In the genomic region with DNA sequence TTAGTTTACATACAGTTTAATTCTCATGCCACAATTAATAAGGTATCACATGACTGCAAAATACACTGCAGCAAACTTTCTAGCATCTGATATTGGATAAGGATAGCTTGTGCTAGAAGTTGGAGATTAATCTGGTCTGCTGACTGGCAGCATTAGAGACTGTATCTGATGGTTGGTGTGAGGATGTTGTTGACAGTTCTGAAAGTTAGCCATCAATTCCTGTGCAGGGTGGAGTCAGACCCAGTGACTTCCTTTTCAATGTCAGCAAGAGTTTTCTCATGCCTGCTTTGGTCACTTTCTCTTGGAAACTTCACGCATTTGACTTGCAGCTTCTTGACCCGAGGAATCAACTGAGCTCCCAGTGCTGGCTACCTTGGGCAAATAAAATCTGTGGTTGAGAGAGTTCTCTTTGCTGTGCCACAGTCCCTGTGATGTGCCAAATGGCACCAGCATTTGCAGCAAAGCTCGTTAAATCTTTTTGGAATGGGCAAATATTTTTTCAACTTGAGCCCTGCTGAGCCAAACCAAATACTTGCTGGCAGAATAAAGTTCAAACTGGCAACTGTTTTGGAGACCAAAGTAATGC, we compare ENCODE assay signal across 17 cellular contexts.
A peak's percentile ranks its signal among the peaks of the same experiment; 100 is the strongest.
DNase-seq lines count a peak whose midpoint lies in the region; ATAC-seq and TF ChIP-seq lines count a peak whose summit lies in the region.
"Had no signal": no experiment of that assay in that cellular context is flagged by ENCODE, and none has a peak within 500 bp of the region (broad histone marks: within the 10 kb centered on the region; RNA-seq: fewer than 3 reads in every experiment).

No MANE protein-coding gene starts in this region.

- WGBS in heart left ventricle, 4 donors: 48 to 59% (median 54%) methylated on average over 3 of the region's 3 CpGs

- no peak for TF ChIP-seq POLR2A in heart left ventricle (IDR thresholded peaks at IDR 0.05)

- no peaks in the 10 kb centered on the region for H3K79me2 ChIP-seq in PC-3 (ENCODE audit: low read length)

- no TSS peak for BruUV-seq in PC-3 (replicated peaks; lab: Mats Ljungman, UMichigan)

- no peak for TF ChIP-seq CTCF in heart left ventricle (IDR thresholded peaks at IDR 0.05)
- no peak for TF ChIP-seq CTCF in PC-3 (conservative IDR thresholded peaks at IDR 0.05; ENCODE audit: low read depth, low read length)
- no peak for TF ChIP-seq CTCF in upper lobe of right lung (IDR thresholded peaks at IDR 0.05)

- peaks cover 0 to 45% (median 19%) of the 10 kb centered on the region in 9 donors for H3K36me3 ChIP-seq in heart left ventricle
- no peaks in the 10 kb centered on the region for H3K36me3 ChIP-seq in PC-3 (ENCODE audit: low read depth, low read length)
- peaks cover 4% of the 10 kb centered on the region for H3K36me3 ChIP-seq in upper lobe of right lung

- intact Hi-C loops in heart left ventricle (cut with DNase I): no loop called here
- intact Hi-C loops in Right ventricle myocardium inferior (cut with DNase I): no loop called here
- intact Hi-C loops in PC-3 (cut with micrococcal nuclease): loop anchor here (1.0 to 10.0 kb wide), 7 partner anchors 39 to 428 kb away; a partner anchor contains a TSS
- intact Hi-C loops in upper lobe of right lung (cut with DNase I): no loop called here

- no peak for DNase-seq in heart left ventricle
- DNase-seq in Right ventricle myocardium inferior (ENCODE audit: missing footprints): no peak
- peak; percentile 61 for DNase-seq in PC-3
- peak; percentile 7 to 10 for DNase-seq in lung microvascular endothelial cell (ENCODE audit: low read depth in 2 of 2)
- no peak for DNase-seq in upper lobe of right lung
- DNase-seq in activated T-cell treated with anti-CD3 and anti-CD28 coated beads, Interleukin-2, amount 50 U/mL, for 48 hours: no peak
- DNase-seq in NK-92 treated with Interleukin-12 subunit alpha and Interleukin-12 subunit beta, amount 100 ng/mL, for 24 hours (lab: John Stamatoyannopoulos, UW): no peak
- DNase-seq: Caco-2, H7, Karpas-422, NCI-H1436, NCI-H2081, NCI-H524, SHP77 had no signal

- no peaks in the 10 kb centered on the region for H3K9me2 ChIP-seq in PC-3 (replicated peaks; ENCODE audit: low read length)

- no peaks in the 10 kb centered on the region for H3K27me3 ChIP-seq in heart left ventricle
- H3K27me3 ChIP-seq in PC-3 (ENCODE audit: low read length): no peaks in the 10 kb centered on the region
- H3K27me3 ChIP-seq in upper lobe of right lung: no peaks in the 10 kb centered on the region

- POLR2A ChIA-PET in PC-3 (lab: Charles Lee; ENCODE audit: unreplicated experiment): interaction anchor here (1.1 to 1.2 kb wide), 2 partner anchors 39 to 82 kb away, joined by 3 to 7 read pairs; no protein-coding TSS in a partner anchor

- no peaks in the 10 kb centered on the region for H4K20me1 ChIP-seq in PC-3 (ENCODE audit: low read length)

- H3K9ac ChIP-seq in PC-3 (ENCODE audit: low read length): no peak overlapping the region

- peak overlapping the region; percentile 56 for H3K4me2 ChIP-seq in PC-3 (ENCODE audit: low read length)

- no peaks in the 10 kb centered on the region for H3F3A ChIP-seq in PC-3 (ENCODE audit: low read length, unreplicated experiment)

- no peak overlapping the region for H2AFZ ChIP-seq in PC-3 (ENCODE audit: low read length)

- H3K9me3 ChIP-seq in heart left ventricle (no peaks in the 10 kb centered on the region), PC-3 (ENCODE audit: low read length) (no peaks in the 10 kb centered on the region), upper lobe of right lung (no peaks in the 10 kb centered on the region)
- H3K9me3 ChIP-seq: Caco-2 had no signal

- H3K4me1 ChIP-seq in heart left ventricle (peaks cover 0 to 27% (median 21%) of the 10 kb centered on the region in 12 donors), PC-3 (ENCODE audit: insufficient read depth, low read length) (peaks cover 43% of the 10 kb centered on the region), upper lobe of right lung (no peaks in the 10 kb centered on the region)
- H3K4me1 ChIP-seq: Caco-2 had no signal

- ATAC-seq in heart left ventricle (peak in 3 of 4 donors; percentile 18 to 35 (median 30)), Right ventricle myocardium inferior (no peak), PC-3 (peak; percentile 63), upper lobe of right lung (peak; percentile 39), HG03469 (IDR thresholded peaks at IDR 0.05; ENCODE audit: unreplicated experiment) (no peak)
- ATAC-seq: HepG2, Panc1 had no signal

- peak overlapping the region in 1 of 12 donors; percentile 30 for H3K27ac ChIP-seq in heart left ventricle
- peak overlapping the region; percentile 82 for H3K27ac ChIP-seq in PC-3 (ENCODE audit: low read length)
- H3K27ac ChIP-seq in upper lobe of right lung: no peak overlapping the region

- H3K4me3 ChIP-seq in heart left ventricle: no peak overlapping the region
- no peak overlapping the region for H3K4me3 ChIP-seq in PC-3 (ENCODE audit: low read length)
- H3K4me3 ChIP-seq in upper lobe of right lung: no peak overlapping the region

- CTCF ChIA-PET in PC-3 (lab: Charles Lee): interaction anchor here (0.5 to 0.7 kb wide), 3 partner anchors 336 to 820 kb away, joined by 4 to 7 read pairs (median 6); no protein-coding TSS in a partner anchor

Comparison
In these comparisons a context has a peak if more than half of its experiments do, and no peak if none do; other contexts are left out.
1. ATAC-seq: peak in heart left ventricle (3 of 4), PC-3 (single experiment) and upper lobe of right lung (single experiment); none in Right ventricle myocardium inferior (single experiment) and HG03469 (single experiment).
2. DNase-seq: peak in PC-3 (single experiment) and lung microvascular endothelial cell (2 of 2); none in heart left ventricle (0 of 5), Right ventricle myocardium inferior (single experiment), upper lobe of right lung (single experiment), activated T-cell treated with anti-CD3 and anti-CD28 coated beads, Interleukin-2, amount 50 U/mL, for 48 hours (0 of 2) and NK-92 treated with Interleukin-12 subunit alpha and Interleukin-12 subunit beta, amount 100 ng/mL, for 24 hours (single experiment).